Comparison of ENCODE assay signal across 9 cellular contexts in genomic region chr19:11736696-11737095, GRCh38. TPM values are rescaled to one million over a fixed set of nuclear protein-coding genes. Genes with fewer than 3 reads are reported as not detected.
A peak's percentile ranks its signal among the peaks of the same experiment; 100 is the strongest.
DNase-seq lines count a peak whose midpoint lies in the region; ATAC-seq and TF ChIP-seq lines count a peak whose summit lies in the region.
"Had no signal": no experiment of that assay in that cellular context is flagged by ENCODE, and none has a peak within 500 bp of the region (broad histone marks: within the 10 kb centered on the region; RNA-seq: fewer than 3 reads in every experiment).

No MANE protein-coding gene starts in this region.

- ATAC-seq in GM19328 (IDR thresholded peaks at IDR 0.05; ENCODE audit: unreplicated experiment): no peak

- peak overlapping the region; percentile 99 for H3K4me2 ChIP-seq in Karpas-422 (ENCODE audit: low read depth, low read length, poor library complexity, severe bottlenecking)

- peaks cover 23% of the 10 kb centered on the region for H3K4me1 ChIP-seq in Karpas-422 (ENCODE audit: low read length)

- DNase-seq in Daoy (ENCODE audit: low read depth) (peak; percentile 46), Karpas-422 (peak; percentile 89), astrocyte of the spinal cord (ENCODE audit: low read depth, low spot score) (peak; percentile 8), myocyte (ENCODE audit: low read depth) (peak; percentile 52), COR-L47 (lab: John Stamatoyannopoulos, UW) (no peak), NCI-H1105 treated with DMSO at 0.1 percent for 48 hours (lab: John Stamatoyannopoulos, UW) (no peak), RPMI8226 (no peak)

- no peaks in the 10 kb centered on the region for H3K9me2 ChIP-seq in Karpas-422 (replicated peaks; ENCODE audit: insufficient read depth, low read length)

- H3K27ac ChIP-seq in Karpas-422 (ENCODE audit: low read length): peak overlapping the region; percentile 62
- H3K27ac ChIP-seq: KMS-11 had no signal

- H3K79me2 ChIP-seq in Karpas-422 (ENCODE audit: low read length): peaks cover 19% of the 10 kb centered on the region

- no peak for TF ChIP-seq CTCF in astrocyte of the spinal cord (IDR thresholded peaks at IDR 0.05; ENCODE audit: low read depth, low read length)

- H3K4me3 ChIP-seq in Karpas-422 (ENCODE audit: low read length) (peak overlapping the region; percentile 40; the same call in 1 of the 2 replicates), astrocyte of the spinal cord (ENCODE audit: low read depth, low read length) (no peak overlapping the region)

- H3K9me3 ChIP-seq in Karpas-422 (ENCODE audit: low read length): no peaks in the 10 kb centered on the region

- H3K9ac ChIP-seq in Karpas-422 (ENCODE audit: low read length): no peak overlapping the region
- H3K9ac ChIP-seq: KMS-11 had no signal

- in situ Hi-C loops in astrocyte of the spinal cord (cut with HindIII; ENCODE audit: low sequenced_read_pairs): no loop called here

- H2AFZ ChIP-seq in Karpas-422 (ENCODE audit: low read length): no peak overlapping the region

- H3K27me3 ChIP-seq in Karpas-422 (ENCODE audit: low read length): no peaks in the 10 kb centered on the region

- no peaks in the 10 kb centered on the region for H4K20me1 ChIP-seq in Karpas-422 (ENCODE audit: insufficient read depth, low read depth, low read length)

- H3K36me3 ChIP-seq in Karpas-422 (ENCODE audit: insufficient read depth, low read length): no peaks in the 10 kb centered on the region

RNA-seq across cellular contexts. Expression of gene ZNF823, which starts 2.0 kb away (rescaled TPM):
- 4.5 and 8.6 TPM in 2 replicates for total RNA-seq in Daoy (2014; rRNA removed; shearing (Covaris generic))
- total RNA-seq in Karpas-422 (2014; rRNA removed; shearing (Covaris generic); ENCODE audit: low replicate concordance): 5.9 and 8.8 TPM in 2 replicates
- 4.6 and 5.5 TPM in 2 replicates for total RNA-seq in myocyte
- polyA plus RNA-seq in myocyte (2012): 1.1 TPM

RNA-seq across cellular contexts. Expression of gene ZNF441, which starts 30.1 kb away (rescaled TPM):
- 2.3 and 4.1 TPM in 2 replicates for total RNA-seq in Daoy (2014; rRNA removed; shearing (Covaris generic))
- total RNA-seq in Karpas-422 (2014; rRNA removed; shearing (Covaris generic); ENCODE audit: low replicate concordance): 15.8 and 16.4 TPM in 2 replicates
- 12.6 and 13.7 TPM in 2 replicates for total RNA-seq in myocyte
- 2.5 TPM for polyA plus RNA-seq in myocyte (2012)

Comparison
In these comparisons a context has a peak if more than half of its experiments do, and no peak if none do; other contexts are left out.
1. DNase-seq: peak in Daoy (single experiment), Karpas-422 (single experiment), astrocyte of the spinal cord (single experiment) and myocyte (single experiment); none in COR-L47 (single experiment), NCI-H1105 treated with DMSO at 0.1 percent for 48 hours (single experiment) and RPMI8226 (single experiment).